Comparison of ENCODE assay signal across 22 cellular contexts in genomic region chr17:44907696-44908470, GRCh38. TPM values are rescaled to one million over a fixed set of nuclear protein-coding genes. Genes with fewer than 3 reads are reported as not detected.
"Had no signal": no experiment of that assay in that cellular context is flagged by ENCODE, and none has a peak within 500 bp of the region (broad histone marks: within the 10 kb centered on the region; RNA-seq: fewer than 3 reads in every experiment).

No MANE protein-coding gene starts in this region.

- FAIRE-seq: bronchial epithelial cell, keratinocyte, small intestine had no signal

- H3K27ac ChIP-seq: ascending aorta, gastrocnemius medialis, psoas muscle, thyroid gland, VCaP had no signal

- H3K4me1 ChIP-seq: psoas muscle had no signal

- DNase-seq: activated CD4-positive, alpha-beta T cell treated with anti-CD3 and anti-CD28 coated beads, Interleukin-2, amount 50 U/mL, for 1 hour; activated CD4-positive, CD25-positive, alpha-beta regulatory T cell treated with anti-CD3 and anti-CD28 coated beads, Interleukin-2, amount 50 U/mL, for 72 hours; activated CD8-positive, alpha-beta memory T cell treated with anti-CD3 and anti-CD28 coated beads for 24 hours; activated CD8-positive, alpha-beta memory T cell treated with anti-CD3 and anti-CD28 coated beads, Interleukin-2, amount 50 U/mL, for 48 hours; activated gamma-delta T cell; activated T-cell treated with anti-CD3 and anti-CD28 coated beads, Interleukin-2, amount 50 U/mL, for 48 hours; cerebellar nuclear complex; effector CD4-positive, alpha-beta T cell; gastrocnemius medialis; psoas muscle; right cardiac atrium; small intestine; stimulated activated CD4-positive, alpha-beta T cell treated with anti-CD3 and anti-CD28 coated beads, Interleukin-4, amount 100 ng/mL, for 24 hours; T-helper 2 cell; thyroid gland had no signal

- H3K4me3 ChIP-seq: ascending aorta, gastrocnemius medialis, lung, psoas muscle, thyroid gland had no signal

- H3K9me3 ChIP-seq: ascending aorta, gastrocnemius medialis, psoas muscle, thyroid gland had no signal

- H3K36me3 ChIP-seq: ascending aorta, gastrocnemius medialis, thyroid gland had no signal

- H3K27me3 ChIP-seq: ascending aorta, thyroid gland had no signal

- ATAC-seq: gastrocnemius medialis; psoas muscle; right cardiac atrium; stimulated activated effector memory CD8-positive, alpha-beta T cell treated with anti-CD3 and anti-CD28 coated beads, Interleukin-12 subunit alpha, Interleukin-12 subunit beta, amount 100 ng/mL, for 72 hours had no signal

RNA-seq across cellular contexts. Expression of gene GFAP, which starts 7.4 kb away (rescaled TPM):
- total RNA-seq: bronchial epithelial cell, gastrocnemius medialis had no signal
- polyA plus RNA-seq: neural cell had no signal

RNA-seq across cellular contexts. Expression of gene KIF18B, which starts 39.7 kb away (rescaled TPM):
- total RNA-seq: ascending aorta, bronchial epithelial cell had no signal
